1 cellular context compared by ENCODE assay signal in the genomic region with DNA sequence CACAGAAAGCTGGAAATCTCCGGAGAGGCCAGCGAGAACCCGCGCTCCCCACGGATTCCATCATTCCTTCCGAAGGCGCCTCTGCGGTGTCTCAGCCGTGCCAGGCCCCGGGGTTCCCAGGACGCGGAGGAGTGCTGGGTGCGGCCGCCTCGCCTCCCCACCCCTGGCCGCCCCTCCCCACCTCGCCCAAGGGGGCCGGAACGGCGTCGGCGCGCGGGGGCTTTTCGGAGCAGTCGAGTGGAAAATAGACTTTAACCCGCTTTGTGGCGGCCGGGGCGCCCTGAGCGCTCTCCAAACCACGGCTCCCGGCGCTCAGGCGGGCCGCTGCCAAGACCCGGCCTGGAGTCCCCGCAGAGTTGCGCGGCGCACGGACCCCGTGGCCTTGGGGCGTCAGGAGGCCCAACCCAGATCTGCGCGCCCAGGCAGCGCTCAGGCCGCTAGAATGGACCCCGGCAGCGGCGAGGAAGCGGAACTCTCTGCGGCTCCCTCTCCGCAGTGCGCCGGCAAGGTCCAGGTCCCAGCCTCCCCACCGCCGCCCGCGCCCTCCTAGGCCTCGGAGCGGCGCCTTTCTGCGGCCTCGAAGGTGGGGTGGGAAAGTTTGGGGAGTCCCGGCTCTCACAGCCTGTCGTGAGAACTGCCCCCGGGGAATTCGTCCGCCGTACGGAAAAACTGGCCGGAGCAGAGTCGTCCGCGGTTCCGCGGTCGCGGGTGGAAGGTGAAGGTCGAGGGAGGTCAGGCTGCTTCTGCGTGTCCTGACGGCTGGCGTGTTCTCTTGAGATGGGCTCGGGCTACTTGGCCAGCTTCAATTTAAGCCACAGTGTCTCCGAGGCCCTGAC.
TF ChIP-seq lines count a peak whose summit lies in the region.

No MANE protein-coding gene starts in this region.

TF ChIP-seq in A549, 52 proteins besides CTCF, POLR2A, EP300 and RAD21 (continued from another document):
- TF ChIP-seq, protein P1, sequence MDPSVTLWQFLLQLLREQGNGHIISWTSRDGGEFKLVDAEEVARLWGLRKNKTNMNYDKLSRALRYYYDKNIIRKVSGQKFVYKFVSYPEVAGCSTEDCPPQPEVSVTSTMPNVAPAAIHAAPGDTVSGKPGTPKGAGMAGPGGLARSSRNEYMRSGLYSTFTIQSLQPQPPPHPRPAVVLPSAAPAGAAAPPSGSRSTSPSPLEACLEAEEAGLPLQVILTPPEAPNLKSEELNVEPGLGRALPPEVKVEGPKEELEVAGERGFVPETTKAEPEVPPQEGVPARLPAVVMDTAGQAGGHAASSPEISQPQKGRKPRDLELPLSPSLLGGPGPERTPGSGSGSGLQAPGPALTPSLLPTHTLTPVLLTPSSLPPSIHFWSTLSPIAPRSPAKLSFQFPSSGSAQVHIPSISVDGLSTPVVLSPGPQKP (IDR thresholded peaks at IDR 0.05; ENCODE audit: low read depth, low read length), result no peak
- TF ChIP-seq NFE2L2 (conservative IDR thresholded peaks at IDR 0.05; ENCODE audit: low read length), result no peak
- TF ChIP-seq CBX8 (IDR thresholded peaks at IDR 0.05), result no peak
- TF ChIP-seq ZSCAN20 (CRISPR knock-in tag; IDR thresholded peaks at IDR 0.05), result no peak
- no peak for TF ChIP-seq EHF (CRISPR knock-in tag; IDR thresholded peaks at IDR 0.05)
